ENCODE assay signal across 8 cellular contexts in genomic region chr4:15682790-15683495, GRCh38. TPM values are rescaled to one million over a fixed set of nuclear protein-coding genes. Genes with fewer than 3 reads are reported as not detected.
DNase-seq lines count a peak whose midpoint lies in the region; ATAC-seq and TF ChIP-seq lines count a peak whose summit lies in the region.

No MANE protein-coding gene starts in this region.

- no peak for TF ChIP-seq CTCF in upper lobe of right lung (IDR thresholded peaks at IDR 0.05)

- H3K4me3 ChIP-seq in upper lobe of right lung = peak overlapping the region; percentile 74

- no peaks in the 10 kb centered on the region for H3K9me3 Mint-ChIP-seq in activated naive CD4-positive, alpha-beta T cell treated with anti-CD3 and anti-CD28 coated beads, Interleukin-2, amount 50 U/mL, for 24 hours
- no peaks in the 10 kb centered on the region for H3K9me3 Mint-ChIP-seq in activated naive CD4-positive, alpha-beta T cell treated with anti-CD3 and anti-CD28 coated beads, Interleukin-2, amount 50 U/mL, for 72 hours
- no peaks in the 10 kb centered on the region for H3K9me3 Mint-ChIP-seq in activated T-helper 1 cell treated with anti-CD3 and anti-CD28 coated beads, Interleukin-12 subunit alpha, Interleukin-12 subunit beta, Interleukin-2, Interleukin-4 antibody, amounts not matched to agents 30 ng/mL and 10 ng/mL and 1 ng/mL, durations not matched to agents 14 hours and 24 hours and 36 hours

- no peak for DNase-seq in activated naive CD4-positive, alpha-beta T cell treated with anti-CD3 and anti-CD28 coated beads, Interleukin-2, amount 50 U/mL, for 72 hours (ENCODE audit: low spot score in 2 of 2)
- no peak for DNase-seq in activated T-helper 1 cell treated with anti-CD3 and anti-CD28 coated beads, Interleukin-12 subunit alpha, Interleukin-12 subunit beta, Interleukin-2, Interleukin-4 antibody, amounts not matched to agents 30 ng/mL and 10 ng/mL and 1 ng/mL, durations not matched to agents 14 hours and 24 hours and 36 hours (ENCODE audit: low spot score)
- peak; percentile 32 for DNase-seq in kidney glomerular epithelial cell (lab: John Stamatoyannopoulos, UW)
- DNase-seq in upper lobe of right lung = no peak
- DNase-seq in DMS153 (lab: John Stamatoyannopoulos, UW) = no peak
- DNase-seq in NK-92 treated with Interleukin-12 subunit alpha and Interleukin-12 subunit beta, amount 100 ng/mL, for 24 hours (lab: John Stamatoyannopoulos, UW) = no peak
- DNase-seq in HT-29 (ENCODE audit: low spot score) = no peak

- peak overlapping the region; percentile 98 for H3K4me3 Mint-ChIP-seq in activated naive CD4-positive, alpha-beta T cell treated with anti-CD3 and anti-CD28 coated beads, Interleukin-2, amount 50 U/mL, for 24 hours
- H3K4me3 Mint-ChIP-seq in activated T-helper 1 cell treated with anti-CD3 and anti-CD28 coated beads, Interleukin-12 subunit alpha, Interleukin-12 subunit beta, Interleukin-2, Interleukin-4 antibody, amounts not matched to agents 30 ng/mL and 10 ng/mL and 1 ng/mL, durations not matched to agents 14 hours and 24 hours and 36 hours = peak overlapping the region; percentile 97

- no peak for ATAC-seq in activated naive CD4-positive, alpha-beta T cell treated with anti-CD3 and anti-CD28 coated beads, Interleukin-2, amount 50 U/mL, for 72 hours
- no peak for ATAC-seq in upper lobe of right lung

- peaks cover 42% of the 10 kb centered on the region for H3K4me1 Mint-ChIP-seq in activated naive CD4-positive, alpha-beta T cell treated with anti-CD3 and anti-CD28 coated beads, Interleukin-2, amount 50 U/mL, for 24 hours
- H3K4me1 Mint-ChIP-seq in activated T-helper 1 cell treated with anti-CD3 and anti-CD28 coated beads, Interleukin-12 subunit alpha, Interleukin-12 subunit beta, Interleukin-2, Interleukin-4 antibody, amounts not matched to agents 30 ng/mL and 10 ng/mL and 1 ng/mL, durations not matched to agents 14 hours and 24 hours and 36 hours (ENCODE audit: low read depth) = peaks cover 37% of the 10 kb centered on the region

- H3K27me3 Mint-ChIP-seq in activated naive CD4-positive, alpha-beta T cell treated with anti-CD3 and anti-CD28 coated beads, Interleukin-2, amount 50 U/mL, for 24 hours = peaks cover 2% of the 10 kb centered on the region
- H3K27me3 Mint-ChIP-seq in activated T-helper 1 cell treated with anti-CD3 and anti-CD28 coated beads, Interleukin-12 subunit alpha, Interleukin-12 subunit beta, Interleukin-2, Interleukin-4 antibody, amounts not matched to agents 30 ng/mL and 10 ng/mL and 1 ng/mL, durations not matched to agents 14 hours and 24 hours and 36 hours (ENCODE audit: insufficient read depth) = no peaks in the 10 kb centered on the region

- no peaks in the 10 kb centered on the region for H3K9me3 ChIP-seq in upper lobe of right lung

- H3K36me3 Mint-ChIP-seq in activated naive CD4-positive, alpha-beta T cell treated with anti-CD3 and anti-CD28 coated beads, Interleukin-2, amount 50 U/mL, for 24 hours = peaks cover 10% of the 10 kb centered on the region
- peaks cover 19 to 51% of the 10 kb centered on the region in 2 donors for H3K36me3 Mint-ChIP-seq in activated naive CD4-positive, alpha-beta T cell treated with anti-CD3 and anti-CD28 coated beads, Interleukin-2, amount 50 U/mL, for 72 hours
- peaks cover 25% of the 10 kb centered on the region for H3K36me3 Mint-ChIP-seq in activated T-helper 1 cell treated with anti-CD3 and anti-CD28 coated beads, Interleukin-12 subunit alpha, Interleukin-12 subunit beta, Interleukin-2, Interleukin-4 antibody, amounts not matched to agents 30 ng/mL and 10 ng/mL and 1 ng/mL, durations not matched to agents 14 hours and 24 hours and 36 hours (ENCODE audit: low read depth)

- peaks cover 12% of the 10 kb centered on the region for H3K4me1 ChIP-seq in upper lobe of right lung

- H3K36me3 ChIP-seq in upper lobe of right lung = peaks cover 17% of the 10 kb centered on the region

- peak overlapping the region; percentile 99 for H3K27ac Mint-ChIP-seq in activated naive CD4-positive, alpha-beta T cell treated with anti-CD3 and anti-CD28 coated beads, Interleukin-2, amount 50 U/mL, for 24 hours
- H3K27ac Mint-ChIP-seq in activated naive CD4-positive, alpha-beta T cell treated with anti-CD3 and anti-CD28 coated beads, Interleukin-2, amount 50 U/mL, for 72 hours = peak overlapping the region in 1 of 2 donors; percentile 98
- H3K27ac Mint-ChIP-seq in activated T-helper 1 cell treated with anti-CD3 and anti-CD28 coated beads, Interleukin-12 subunit alpha, Interleukin-12 subunit beta, Interleukin-2, Interleukin-4 antibody, amounts not matched to agents 30 ng/mL and 10 ng/mL and 1 ng/mL, durations not matched to agents 14 hours and 24 hours and 36 hours = no peak overlapping the region

- intact Hi-C loops in activated T-helper 1 cell treated with anti-CD3 and anti-CD28 coated beads, Interleukin-12 subunit alpha, Interleukin-12 subunit beta, Interleukin-2, Interleukin-4 antibody, amounts not matched to agents 30 ng/mL and 10 ng/mL and 1 ng/mL, durations not matched to agents 14 hours and 24 hours and 36 hours (cut with micrococcal nuclease) = loop anchor here (5.0 kb wide), 3 partner anchors 54 to 544 kb away; partner anchors contain the start of gene TAPT1
- intact Hi-C loops in upper lobe of right lung (cut with DNase I) = no loop called here

- H3K27ac ChIP-seq in upper lobe of right lung = peak overlapping the region; percentile 96

- H3K27me3 ChIP-seq in upper lobe of right lung = no peaks in the 10 kb centered on the region

RNA-seq across cellular contexts. Expression of gene FAM200B, which starts 1.3 kb away (rescaled TPM):
- total RNA-seq in activated naive CD4-positive, alpha-beta T cell treated with anti-CD3 and anti-CD28 coated beads, Interleukin-2, amount 50 U/mL, for 72 hours = 10 to 100 TPM in 1 of 2 donors, 1 to 10 TPM in 1; 7.7 to 10.6 TPM
- 5.5 and 6.6 TPM in 2 replicates for total RNA-seq in activated T-helper 1 cell treated with anti-CD3 and anti-CD28 coated beads, Interleukin-12 subunit alpha, Interleukin-12 subunit beta, Interleukin-2, Interleukin-4 antibody, amounts not matched to agents 30 ng/mL and 10 ng/mL and 1 ng/mL, durations not matched to agents 14 hours and 24 hours and 36 hours
- 29.3 TPM for total RNA-seq in upper lobe of right lung
- total RNA-seq in HT-29 (2014; rRNA removed; shearing (Covaris generic)) = 8.2 and 11.2 TPM in 2 replicates

RNA-seq across cellular contexts. Expression of gene BST1, which starts 19.9 kb away (rescaled TPM):
- under 1 TPM; 0.39 to 0.82 TPM for total RNA-seq in activated naive CD4-positive, alpha-beta T cell treated with anti-CD3 and anti-CD28 coated beads, Interleukin-2, amount 50 U/mL, for 72 hours
- total RNA-seq in activated T-helper 1 cell treated with anti-CD3 and anti-CD28 coated beads, Interleukin-12 subunit alpha, Interleukin-12 subunit beta, Interleukin-2, Interleukin-4 antibody, amounts not matched to agents 30 ng/mL and 10 ng/mL and 1 ng/mL, durations not matched to agents 14 hours and 24 hours and 36 hours = 0.81 and 0.93 TPM in 2 replicates
- 11.0 TPM for total RNA-seq in upper lobe of right lung
- total RNA-seq in HT-29 (2014; rRNA removed; shearing (Covaris generic)) = not detected in 2 replicates

RNA-seq across cellular contexts. Expression of gene FBXL5, which starts 27.8 kb away (rescaled TPM):
- 10 to 100 TPM; 30.4 to 36.0 TPM for total RNA-seq in activated naive CD4-positive, alpha-beta T cell treated with anti-CD3 and anti-CD28 coated beads, Interleukin-2, amount 50 U/mL, for 72 hours
- 31.3 and 34.7 TPM in 2 replicates for total RNA-seq in activated T-helper 1 cell treated with anti-CD3 and anti-CD28 coated beads, Interleukin-12 subunit alpha, Interleukin-12 subunit beta, Interleukin-2, Interleukin-4 antibody, amounts not matched to agents 30 ng/mL and 10 ng/mL and 1 ng/mL, durations not matched to agents 14 hours and 24 hours and 36 hours
- total RNA-seq in upper lobe of right lung = 101 TPM
- total RNA-seq in HT-29 (2014; rRNA removed; shearing (Covaris generic)) = 31.0 and 41.4 TPM in 2 replicates
